Comparison of ENCODE assay signal across 23 cellular contexts in the genomic region with DNA sequence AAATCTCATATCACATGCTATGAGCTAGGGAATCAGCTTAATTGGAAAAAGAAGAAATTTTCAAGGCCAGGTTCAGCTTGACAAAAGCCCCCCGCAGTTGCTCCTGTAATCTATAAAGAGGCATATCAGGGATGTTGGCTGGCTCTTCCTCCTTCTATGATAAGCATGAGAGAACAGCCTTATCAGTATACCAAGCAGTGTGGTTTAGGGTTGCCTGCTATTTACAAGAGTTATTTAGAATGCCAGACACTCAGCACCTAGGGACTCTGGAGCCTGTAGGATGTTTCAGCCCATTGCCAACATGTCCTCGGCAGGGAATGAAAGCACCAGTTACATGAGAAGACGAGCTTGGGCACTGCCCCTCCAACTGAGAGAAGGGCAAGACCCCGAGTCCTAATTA.
"Had no signal": no experiment of that assay in that cellular context is flagged by ENCODE, and none has a peak within 500 bp of the region (broad histone marks: within the 10 kb centered on the region; RNA-seq: fewer than 3 reads in every experiment).

No MANE protein-coding gene starts in this region.

- H3K36me3 ChIP-seq: brain microvascular endothelial cell, gastrocnemius medialis, left ventricle myocardium inferior, neutrophil, sigmoid colon, upper lobe of right lung had no signal

- H3K27me3 Mint-ChIP-seq: activated naive CD8-positive, alpha-beta T cell treated with anti-CD3 and anti-CD28 coated beads, Interleukin-2, amount 50 U/mL, for 24 hours; activated T-cell treated with anti-CD3 and anti-CD28 coated beads, Interleukin-2, amount 50 U/mL, for 24 hours had no signal

- H3K27me3 ChIP-seq: brain microvascular endothelial cell, gastrocnemius medialis, sigmoid colon, upper lobe of right lung had no signal

- H3K27ac Mint-ChIP-seq: activated CD4-positive, alpha-beta T cell treated with anti-CD3 and anti-CD28 coated beads, Interleukin-2, amount 10 ng/mL, durations not matched to agents 7 days and 5 days; activated CD8-positive, alpha-beta T cell treated with anti-CD3 and anti-CD28 coated beads, Interleukin-2, amount 10 ng/mL, durations not matched to agents 7 days and 5 days; activated naive CD4-positive, alpha-beta T cell treated with anti-CD3 and anti-CD28 coated beads, Interleukin-2, amount 10 ng/mL, durations not matched to agents 7 days and 5 days; activated naive CD8-positive, alpha-beta T cell treated with anti-CD3 and anti-CD28 coated beads, Interleukin-2, amount 50 U/mL, for 24 hours; activated T-cell treated with anti-CD3 and anti-CD28 coated beads, Interleukin-2, amount 50 U/mL, for 24 hours; immature natural killer cell; memory B cell; natural killer cell; T-cell had no signal

- DNase-seq: activated CD4-positive, alpha-beta T cell treated with anti-CD3 and anti-CD28 coated beads, Interleukin-2, amount 10 ng/mL, durations not matched to agents 7 days and 5 days; activated CD8-positive, alpha-beta T cell treated with anti-CD3 and anti-CD28 coated beads, Interleukin-2, amount 10 ng/mL, durations not matched to agents 7 days and 5 days; activated effector memory CD4-positive, alpha-beta T cell treated with Interleukin-2 at 50 U/mL for 16 hours; activated naive CD4-positive, alpha-beta T cell treated with anti-CD3 and anti-CD28 coated beads, Interleukin-2, amount 10 ng/mL, durations not matched to agents 7 days and 5 days; activated naive CD8-positive, alpha-beta T cell treated with anti-CD3 and anti-CD28 coated beads, Interleukin-2, amount 50 U/mL, for 24 hours; activated T-cell treated with anti-CD3 and anti-CD28 coated beads, Interleukin-2, amount 50 U/mL, for 24 hours; aorta; brain microvascular endothelial cell; cortex of kidney; gastrocnemius medialis; head of caudate nucleus; immature natural killer cell; kidney glomerular epithelial cell; left ventricle myocardium inferior; natural killer cell; sigmoid colon; stimulated activated naive CD4-positive, alpha-beta T cell; T-cell; upper lobe of right lung had no signal

- H3K4me1 ChIP-seq: gastrocnemius medialis, parathyroid adenoma had no signal

- H3K27ac ChIP-seq: brain microvascular endothelial cell, gastrocnemius medialis, left ventricle myocardium inferior, neutrophil, parathyroid adenoma, sigmoid colon, upper lobe of right lung had no signal

- H3K9me3 Mint-ChIP-seq: activated CD4-positive, alpha-beta T cell treated with anti-CD3 and anti-CD28 coated beads, Interleukin-2, amount 10 ng/mL, durations not matched to agents 7 days and 5 days; activated naive CD4-positive, alpha-beta T cell treated with anti-CD3 and anti-CD28 coated beads, Interleukin-2, amount 10 ng/mL, durations not matched to agents 7 days and 5 days; activated naive CD8-positive, alpha-beta T cell treated with anti-CD3 and anti-CD28 coated beads, Interleukin-2, amount 50 U/mL, for 24 hours; activated T-cell treated with anti-CD3 and anti-CD28 coated beads, Interleukin-2, amount 50 U/mL, for 24 hours; immature natural killer cell; memory B cell; natural killer cell; T-cell had no signal

- H3K4me1 Mint-ChIP-seq: memory B cell had no signal

- ATAC-seq: activated CD4-positive, CD25-positive, alpha-beta regulatory T cell treated with anti-CD3 and anti-CD28 coated beads, Interleukin-2, amount 50 U/mL, for 24 hours; activated CD8-positive, alpha-beta T cell treated with anti-CD3 and anti-CD28 coated beads, Interleukin-2, amount 10 ng/mL, durations not matched to agents 7 days and 5 days; activated naive CD8-positive, alpha-beta T cell treated with anti-CD3 and anti-CD28 coated beads, Interleukin-2, amount 50 U/mL, for 24 hours; gastrocnemius medialis; T-cell; upper lobe of right lung had no signal

- H3K4me3 Mint-ChIP-seq: activated CD4-positive, alpha-beta T cell treated with anti-CD3 and anti-CD28 coated beads, Interleukin-2, amount 10 ng/mL, durations not matched to agents 7 days and 5 days; activated CD8-positive, alpha-beta T cell treated with anti-CD3 and anti-CD28 coated beads, Interleukin-2, amount 10 ng/mL, durations not matched to agents 7 days and 5 days; activated naive CD4-positive, alpha-beta T cell treated with anti-CD3 and anti-CD28 coated beads, Interleukin-2, amount 10 ng/mL, durations not matched to agents 7 days and 5 days; activated naive CD8-positive, alpha-beta T cell treated with anti-CD3 and anti-CD28 coated beads, Interleukin-2, amount 50 U/mL, for 24 hours; activated T-cell treated with anti-CD3 and anti-CD28 coated beads, Interleukin-2, amount 50 U/mL, for 24 hours; immature natural killer cell; memory B cell; natural killer cell; T-cell had no signal

- H3K4me3 ChIP-seq: gastrocnemius medialis, left ventricle myocardium inferior, sigmoid colon, upper lobe of right lung had no signal

- H3K36me3 Mint-ChIP-seq: activated naive CD4-positive, alpha-beta T cell treated with anti-CD3 and anti-CD28 coated beads, Interleukin-2, amount 10 ng/mL, durations not matched to agents 7 days and 5 days; immature natural killer cell; memory B cell; natural killer cell; T-cell had no signal

- H3K9me3 ChIP-seq: gastrocnemius medialis, left ventricle myocardium inferior, neutrophil, sigmoid colon, upper lobe of right lung had no signal
